In the genomic region with DNA sequence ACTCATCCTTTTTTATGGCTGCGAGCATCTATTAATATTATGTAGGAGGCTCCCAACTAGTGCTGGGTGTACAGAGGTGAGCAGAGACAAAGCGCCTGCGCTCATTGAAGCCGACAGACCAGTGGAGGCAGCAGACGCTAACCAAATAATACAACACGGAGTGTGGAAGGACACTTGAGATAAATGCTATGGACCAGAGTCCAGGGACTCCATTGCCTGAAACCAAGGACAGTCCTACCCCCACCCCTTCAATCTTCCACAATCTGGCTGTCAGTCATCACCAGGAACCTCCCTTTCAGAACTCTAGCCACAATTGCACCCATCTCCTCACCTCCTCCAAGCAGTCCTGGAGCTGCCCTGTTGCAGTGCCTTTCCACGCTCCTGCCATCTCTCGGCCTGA, we compare ENCODE assay signal across 1 cellular context.
TF ChIP-seq lines count a peak whose summit lies in the region.

No MANE protein-coding gene starts in this region.

TF ChIP-seq in H1, 55 proteins besides CTCF, POLR2A, EP300 and RAD21:
- TF ChIP-seq EZH2 (IDR thresholded peaks at IDR 0.05; ENCODE audit: low read depth, low read length, severe bottlenecking) (no peak), EGR1 (IDR thresholded peaks at IDR 0.05; ENCODE audit: borderline replicate concordance, low read depth, low read length) (no peak)
